24 cellular contexts compared by ENCODE assay signal in the genomic region with DNA sequence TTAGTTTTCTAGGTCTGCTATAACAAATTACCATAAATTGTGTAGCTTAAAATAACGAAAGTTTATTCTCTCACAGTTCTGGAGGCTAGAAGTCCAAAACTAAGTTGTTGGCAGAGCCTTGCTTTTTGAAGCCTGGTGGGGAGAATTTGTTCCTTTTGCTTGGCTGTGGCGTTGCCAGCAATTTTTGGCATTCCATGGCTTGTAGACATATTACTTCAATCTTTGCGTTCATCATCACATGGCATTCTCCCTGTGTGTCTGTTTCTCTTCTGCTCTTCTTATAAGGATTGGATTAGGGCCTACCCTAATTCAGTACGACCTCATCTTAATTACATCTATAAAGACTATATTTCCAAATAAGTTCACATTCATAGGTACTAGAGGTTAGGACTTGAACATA.
"Had no signal": no experiment of that assay in that cellular context is flagged by ENCODE, and none has a peak within 500 bp of the region (broad histone marks: within the 10 kb centered on the region; RNA-seq: fewer than 3 reads in every experiment).

No MANE protein-coding gene starts in this region.

- H3K27me3 ChIP-seq: colonic mucosa, dorsolateral prefrontal cortex, esophagus squamous epithelium, right lobe of liver, stomach, vagina had no signal

- H3K9ac ChIP-seq: parathyroid adenoma had no signal

- H3K9me3 ChIP-seq: colonic mucosa, right lobe of liver had no signal

- H3K27ac ChIP-seq: colonic mucosa, dorsolateral prefrontal cortex, esophagus squamous epithelium, parathyroid adenoma, right lobe of liver, stomach, vagina had no signal

- H3K4me1 ChIP-seq: colonic mucosa, esophagus squamous epithelium, parathyroid adenoma, right lobe of liver, stomach, vagina had no signal

- H3K4me3 ChIP-seq: colonic mucosa, dorsolateral prefrontal cortex, esophagus squamous epithelium, right lobe of liver, smooth muscle cell, stomach, vagina had no signal

- H3K27me3 Mint-ChIP-seq: activated naive CD4-positive, alpha-beta T cell treated with anti-CD3 and anti-CD28 coated beads, Interleukin-2, amount 50 U/mL, for 24 hours; central memory CD8-positive, alpha-beta T cell; effector memory CD8-positive, alpha-beta T cell; stimulated activated memory B cell treated with anti-CD40 and anti-IgM and Interleukin-4, amounts not matched to agents 10 μg/mL and 1 μg/mL and 100 μg/mL, for 72 hours; type B pancreatic cell had no signal

- H3K36me3 ChIP-seq: colonic mucosa, right lobe of liver had no signal

- ATAC-seq: activated CD8-positive, alpha-beta T cell treated with anti-CD3 and anti-CD28 coated beads, Interleukin-2, amount 10 ng/mL, durations not matched to agents 7 days and 5 days; effector memory CD8-positive, alpha-beta T cell; left cardiac atrium; right lobe of liver; stimulated activated memory B cell treated with anti-CD40 and anti-IgM and Interleukin-4, amounts not matched to agents 10 μg/mL and 1 μg/mL and 100 μg/mL, for 72 hours had no signal

- H3K27ac Mint-ChIP-seq: activated CD8-positive, alpha-beta T cell treated with anti-CD3 and anti-CD28 coated beads, Interleukin-2, amount 10 ng/mL, durations not matched to agents 7 days and 5 days; activated naive CD4-positive, alpha-beta T cell treated with anti-CD3 and anti-CD28 coated beads, Interleukin-2, amount 50 U/mL, for 24 hours; activated T-helper 1 cell treated with anti-CD3 and anti-CD28 coated beads, Interleukin-12 subunit alpha, Interleukin-12 subunit beta, Interleukin-2, Interleukin-4 antibody, amounts not matched to agents 30 ng/mL and 10 ng/mL and 1 ng/mL, durations not matched to agents 14 hours and 24 hours and 36 hours; effector memory CD8-positive, alpha-beta T cell; nephron progenitor cell; stimulated activated memory B cell treated with anti-CD40 and anti-IgM and Interleukin-4, amounts not matched to agents 10 μg/mL and 1 μg/mL and 100 μg/mL, for 72 hours; type B pancreatic cell had no signal

- H3K4me3 Mint-ChIP-seq: activated CD8-positive, alpha-beta T cell treated with anti-CD3 and anti-CD28 coated beads, Interleukin-2, amount 10 ng/mL, durations not matched to agents 7 days and 5 days; activated naive CD4-positive, alpha-beta T cell treated with anti-CD3 and anti-CD28 coated beads, Interleukin-2, amount 50 U/mL, for 24 hours; activated T-helper 1 cell treated with anti-CD3 and anti-CD28 coated beads, Interleukin-12 subunit alpha, Interleukin-12 subunit beta, Interleukin-2, Interleukin-4 antibody, amounts not matched to agents 30 ng/mL and 10 ng/mL and 1 ng/mL, durations not matched to agents 14 hours and 24 hours and 36 hours; central memory CD8-positive, alpha-beta T cell; effector memory CD8-positive, alpha-beta T cell; nephron progenitor cell; stimulated activated memory B cell treated with anti-CD40 and anti-IgM and Interleukin-4, amounts not matched to agents 10 μg/mL and 1 μg/mL and 100 μg/mL, for 72 hours; type B pancreatic cell had no signal

- DNase-seq: activated CD4-positive, alpha-beta T cell treated with anti-CD3 and anti-CD28 coated beads for 48 hours; activated CD8-positive, alpha-beta T cell treated with anti-CD3 and anti-CD28 coated beads, Interleukin-2, amount 10 ng/mL, durations not matched to agents 7 days and 5 days; activated gamma-delta T cell; aorta; colonic mucosa; dorsolateral prefrontal cortex; effector memory CD8-positive, alpha-beta T cell; esophagus squamous epithelium; head of caudate nucleus; islet precursor cell; left cardiac atrium; nephron progenitor cell; nucleus accumbens; right lobe of liver; stimulated activated CD4-positive, alpha-beta T cell treated with anti-CD3 and anti-CD28 coated beads, Interleukin-15, amount 100 ng/mL, for 24 hours; stomach had no signal

- H3K4me1 Mint-ChIP-seq: activated naive CD4-positive, alpha-beta T cell treated with anti-CD3 and anti-CD28 coated beads, Interleukin-2, amount 50 U/mL, for 24 hours; central memory CD8-positive, alpha-beta T cell; nephron progenitor cell; stimulated activated memory B cell treated with anti-CD40 and anti-IgM and Interleukin-4, amounts not matched to agents 10 μg/mL and 1 μg/mL and 100 μg/mL, for 72 hours had no signal
